In the genomic region with DNA sequence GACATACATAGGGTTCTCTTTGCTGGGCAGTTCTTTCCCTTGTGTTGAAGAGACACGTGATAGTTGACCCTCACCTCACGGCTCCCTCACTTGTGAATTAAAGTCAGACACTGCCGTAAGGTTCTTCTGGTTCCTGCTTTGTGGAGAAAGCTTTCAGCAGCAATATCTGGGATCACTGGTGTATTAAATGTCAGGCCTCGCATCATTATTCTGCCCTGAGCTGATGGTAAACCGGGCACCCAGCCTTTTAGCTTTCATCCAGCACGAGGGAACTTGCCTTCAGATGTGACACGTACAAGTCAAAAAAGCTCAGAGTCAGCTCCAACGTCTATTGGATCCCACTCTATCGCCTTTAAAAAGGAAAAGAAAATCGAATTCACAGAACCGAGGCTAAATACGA, we compare ENCODE assay signal across 32 cellular contexts. TPM values are rescaled to one million over a fixed set of nuclear protein-coding genes. Genes with fewer than 3 reads are reported as not detected.
A peak's percentile ranks its signal among the peaks of the same experiment; 100 is the strongest.
DNase-seq lines count a peak whose midpoint lies in the region; ATAC-seq, FAIRE-seq and TF ChIP-seq lines count a peak whose summit lies in the region.
"Had no signal": no experiment of that assay in that cellular context is flagged by ENCODE, and none has a peak within 500 bp of the region (broad histone marks: within the 10 kb centered on the region; RNA-seq: fewer than 3 reads in every experiment).

No MANE protein-coding gene starts in this region.

- no peak for ATAC-seq in activated naive CD8-positive, alpha-beta T cell treated with anti-CD3 and anti-CD28 coated beads, Interleukin-2, amount 50 U/mL, for 24 hours
- no peak for ATAC-seq in GM18870 (IDR thresholded peaks at IDR 0.05; ENCODE audit: unreplicated experiment)
- ATAC-seq: A549; naive thymus-derived CD4-positive, alpha-beta T cell; stimulated activated naive CD8-positive, alpha-beta T cell treated with anti-CD3 and anti-CD28 coated beads, Interleukin-15, amount 100 ng/mL, for 72 hours had no signal

- no peak for DNase-seq in activated naive CD8-positive, alpha-beta T cell treated with anti-CD3 and anti-CD28 coated beads, Interleukin-2, amount 50 U/mL, for 24 hours
- peak; percentile 27 for DNase-seq in superior temporal gyrus (ENCODE audit: extremely low spot score)
- DNase-seq in urothelium cell line (ENCODE audit: low spot score): no peak
- DNase-seq in NCI-H2029 (lab: John Stamatoyannopoulos, UW): no peak
- DNase-seq: activated CD4-positive, alpha-beta T cell treated with anti-CD3 and anti-CD28 coated beads for 48 hours; activated gamma-delta T cell; activated T-cell treated with anti-CD3 and anti-CD28 coated beads, Interleukin-2, amount 50 U/mL, for 24 hours; CD4-positive, CD25-positive, alpha-beta regulatory T cell; cerebellar nuclear complex; DMS 273 treated with DMSO at 0.1 percent for 48 hours; foreskin melanocyte; Kasumi-1; kidney glomerular epithelial cell; midbrain; MV-4-11; naive thymus-derived CD4-positive, alpha-beta T cell; NCI-H146; NCI-H2107; NCI-H446 treated with DMSO at 0.1 percent for 48 hours; NCI-H82; ovary; SJCRH30; stimulated activated CD4-positive, alpha-beta T cell treated with anti-CD3 and anti-CD28 coated beads, Interleukin-2, amount 100 ng/mL, for 24 hours; stimulated activated CD8-positive, alpha-beta memory T cell treated with anti-CD3 and anti-CD28 coated beads, Interleukin-4, amount 100 ng/mL, for 48 hours; stimulated activated naive CD8-positive, alpha-beta T cell treated with anti-CD3 and anti-CD28 coated beads, Interleukin-15, amount 100 ng/mL, for 72 hours; T1000 had no signal

- no peak for FAIRE-seq in urothelium cell line (lab: Jason Lieb, UNC)
- FAIRE-seq: A549, GM18507 had no signal

- H3K27me3 Mint-ChIP-seq in activated naive CD8-positive, alpha-beta T cell: peaks cover 2% of the 10 kb centered on the region
- peaks cover 3% of the 10 kb centered on the region for H3K27me3 Mint-ChIP-seq in activated naive CD8-positive, alpha-beta T cell treated with anti-CD3 and anti-CD28 coated beads, Interleukin-2, amount 50 U/mL, for 24 hours
- peaks cover 16% of the 10 kb centered on the region for H3K27me3 Mint-ChIP-seq in brain
- peaks cover 27% of the 10 kb centered on the region for H3K27me3 Mint-ChIP-seq in nephron (ENCODE audit: low read depth)
- H3K27me3 Mint-ChIP-seq: stimulated activated naive CD8-positive, alpha-beta T cell treated with anti-CD3 and anti-CD28 coated beads, Interleukin-15, amount 100 ng/mL, for 72 hours had no signal

- no peak for TF ChIP-seq CTCF in brain (conservative IDR thresholded peaks at IDR 0.05)
- no peak for TF ChIP-seq CTCF in nephron (IDR thresholded peaks at IDR 0.05; ENCODE audit: unreplicated experiment in 3 of 3)

- H3K4me1 Mint-ChIP-seq in activated naive CD8-positive, alpha-beta T cell (ENCODE audit: low read depth): peaks cover 9% of the 10 kb centered on the region
- peaks cover 14% of the 10 kb centered on the region for H3K4me1 Mint-ChIP-seq in activated naive CD8-positive, alpha-beta T cell treated with anti-CD3 and anti-CD28 coated beads, Interleukin-2, amount 50 U/mL, for 24 hours
- H3K4me1 Mint-ChIP-seq in brain: peaks cover 25% of the 10 kb centered on the region
- H3K4me1 Mint-ChIP-seq in nephron: peaks cover 6% of the 10 kb centered on the region

- no peaks in the 10 kb centered on the region for H3K36me3 Mint-ChIP-seq in activated naive CD8-positive, alpha-beta T cell
- no peaks in the 10 kb centered on the region for H3K36me3 Mint-ChIP-seq in activated naive CD8-positive, alpha-beta T cell treated with anti-CD3 and anti-CD28 coated beads, Interleukin-2, amount 50 U/mL, for 24 hours (ENCODE audit: low read depth)
- H3K36me3 Mint-ChIP-seq in brain (no peaks in the 10 kb centered on the region), nephron (ENCODE audit: low read depth) (no peaks in the 10 kb centered on the region)
- H3K36me3 Mint-ChIP-seq: CD4-positive, CD25-positive, alpha-beta regulatory T cell; naive thymus-derived CD4-positive, alpha-beta T cell had no signal

- H3K27ac Mint-ChIP-seq in activated naive CD8-positive, alpha-beta T cell: no peak overlapping the region
- no peak overlapping the region for H3K27ac Mint-ChIP-seq in activated naive CD8-positive, alpha-beta T cell treated with anti-CD3 and anti-CD28 coated beads, Interleukin-2, amount 50 U/mL, for 24 hours
- H3K27ac Mint-ChIP-seq in brain: peak overlapping the region in 1 of 5 experiments; percentile 2
- no peak overlapping the region for H3K27ac Mint-ChIP-seq in nephron
- H3K27ac Mint-ChIP-seq: activated T-cell treated with anti-CD3 and anti-CD28 coated beads, Interleukin-2, amount 50 U/mL, for 24 hours; CD4-positive, CD25-positive, alpha-beta regulatory T cell; stimulated activated naive CD8-positive, alpha-beta T cell treated with anti-CD3 and anti-CD28 coated beads, Interleukin-15, amount 100 ng/mL, for 72 hours had no signal

- H3K4me3 Mint-ChIP-seq in activated naive CD8-positive, alpha-beta T cell: peak overlapping the region; percentile 49
- no peak overlapping the region for H3K4me3 Mint-ChIP-seq in activated naive CD8-positive, alpha-beta T cell treated with anti-CD3 and anti-CD28 coated beads, Interleukin-2, amount 50 U/mL, for 24 hours
- H3K4me3 Mint-ChIP-seq in brain (peak overlapping the region; percentile 42 to 62 (median 48)), nephron (peak overlapping the region; percentile 28 to 58 (median 34))
- H3K4me3 Mint-ChIP-seq: activated T-cell treated with anti-CD3 and anti-CD28 coated beads, Interleukin-2, amount 50 U/mL, for 24 hours had no signal

- H3K9me3 Mint-ChIP-seq in activated naive CD8-positive, alpha-beta T cell (ENCODE audit: low read depth): no peaks in the 10 kb centered on the region
- H3K9me3 Mint-ChIP-seq in activated naive CD8-positive, alpha-beta T cell treated with anti-CD3 and anti-CD28 coated beads, Interleukin-2, amount 50 U/mL, for 24 hours: no peaks in the 10 kb centered on the region
- H3K9me3 Mint-ChIP-seq in brain (peaks cover 0 to 3% (median 0%) of the 10 kb centered on the region in 5 experiments), nephron (no peaks in the 10 kb centered on the region)
- H3K9me3 Mint-ChIP-seq: activated T-cell treated with anti-CD3 and anti-CD28 coated beads, Interleukin-2, amount 50 U/mL, for 24 hours; CD4-positive, CD25-positive, alpha-beta regulatory T cell; naive thymus-derived CD4-positive, alpha-beta T cell; stimulated activated naive CD8-positive, alpha-beta T cell treated with anti-CD3 and anti-CD28 coated beads, Interleukin-15, amount 100 ng/mL, for 72 hours had no signal

RNA-seq across cellular contexts. Expression of gene HNRNPU, which starts 52.9 kb away (rescaled TPM):
- 461 TPM for polyA plus RNA-seq in brain (ENCODE audit: insufficient read depth, low read depth, low replicate concordance)
